ENCODE assay signal across 20 cellular contexts in the genomic region with DNA sequence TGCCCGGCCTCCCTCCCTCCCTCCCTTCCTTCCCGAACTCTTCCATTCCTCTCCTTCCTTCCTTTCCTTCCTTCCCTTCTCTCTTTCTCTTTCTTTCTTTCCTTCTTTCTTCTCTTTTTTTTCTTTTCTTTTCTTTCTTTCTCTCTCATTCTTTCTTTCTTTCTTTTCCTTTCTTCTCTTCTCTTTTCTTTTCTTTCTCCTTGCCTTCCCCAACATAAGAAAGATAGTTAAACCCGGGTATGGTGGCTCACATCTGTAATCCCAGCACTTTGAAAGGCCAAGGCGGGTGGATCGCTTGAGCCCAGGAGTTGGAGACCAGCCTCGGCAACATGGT.
"Had no signal": no experiment of that assay in that cellular context is flagged by ENCODE, and none has a peak within 500 bp of the region (broad histone marks: within the 10 kb centered on the region; RNA-seq: fewer than 3 reads in every experiment).

No MANE protein-coding gene starts in this region.

- H3K27ac ChIP-seq: brain microvascular endothelial cell, colonic mucosa, foreskin keratinocyte, lower lobe of right lung, spleen, thyroid gland, WERI-Rb-1 had no signal

- H3K27me3 Mint-ChIP-seq: T-cell had no signal

- H3K9me3 Mint-ChIP-seq: natural killer cell, T-cell had no signal

- H3K27ac Mint-ChIP-seq: natural killer cell had no signal

- H3K4me3 Mint-ChIP-seq: natural killer cell, T-cell had no signal

- H3K36me3 Mint-ChIP-seq: natural killer cell had no signal

- DNase-seq: activated CD4-positive, alpha-beta T cell treated with anti-CD3 and anti-CD28 coated beads for 1 hour; activated CD4-positive, alpha-beta T cell treated with anti-CD3 and anti-CD28 coated beads, Interleukin-2, amount 50 U/mL, for 48 hours; activated CD8-positive, alpha-beta memory T cell treated with anti-CD3 and anti-CD28 coated beads, Interleukin-2, amount 50 U/mL, for 4 hours; activated naive CD4-positive, alpha-beta T cell treated with anti-CD3 and anti-CD28 coated beads, Interleukin-2, amount 50 U/mL, for 16 hours; brain microvascular endothelial cell; central memory CD4-positive, alpha-beta T cell; colonic mucosa; foreskin keratinocyte; glutamatergic neuron; hypothalamus; islet precursor cell; lower lobe of right lung; natural killer cell; SK-N-SH; spleen; stimulated activated CD4-positive, alpha-beta T cell treated with anti-CD3 and anti-CD28 coated beads, Interleukin-4, amount 100 ng/mL, for 4 hours; stimulated activated naive CD4-positive, alpha-beta T cell; T-cell; thyroid gland; WERI-Rb-1 had no signal
